In the genomic region with DNA sequence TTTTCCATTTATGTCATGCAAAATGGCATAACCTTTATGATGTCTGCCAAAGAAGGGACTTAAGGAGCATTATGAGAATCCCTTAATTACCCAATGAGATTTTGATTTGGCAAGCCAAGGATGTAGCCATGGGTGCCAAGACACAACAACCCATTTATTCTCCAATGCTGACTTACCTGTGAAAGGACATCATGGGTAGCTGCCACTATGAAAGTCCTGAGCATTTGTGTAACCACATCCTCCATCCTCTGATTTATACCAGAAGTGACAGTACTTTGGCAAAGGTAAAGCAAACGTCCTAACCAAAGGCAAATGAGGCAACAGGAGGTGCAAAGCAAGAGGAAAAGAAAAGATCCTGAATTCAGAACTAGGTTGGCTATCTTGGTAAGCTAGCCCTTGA, we compare ENCODE assay signal across 15 cellular contexts.
A peak's percentile ranks its signal among the peaks of the same experiment; 100 is the strongest.
DNase-seq lines count a peak whose midpoint lies in the region; ATAC-seq and TF ChIP-seq lines count a peak whose summit lies in the region.
"Had no signal": no experiment of that assay in that cellular context is flagged by ENCODE, and none has a peak within 500 bp of the region (broad histone marks: within the 10 kb centered on the region; RNA-seq: fewer than 3 reads in every experiment).

No MANE protein-coding gene starts in this region.

- no peak overlapping the region for H3K4me3 Mint-ChIP-seq in progenitor cell of endocrine pancreas (ENCODE audit: low read depth)
- H3K4me3 Mint-ChIP-seq: CD8-positive, alpha-beta T cell; GM23338; H9 had no signal

- no peaks in the 10 kb centered on the region for H3K27me3 Mint-ChIP-seq in progenitor cell of endocrine pancreas

- no peak overlapping the region for H3K27ac Mint-ChIP-seq in progenitor cell of endocrine pancreas
- H3K27ac Mint-ChIP-seq: CD8-positive, alpha-beta T cell; GM23338; H9 had no signal

- no peak for TF ChIP-seq EP300 in esophagus muscularis mucosa (IDR thresholded peaks at IDR 0.05)

- DNase-seq in NCI-H2029 (lab: John Stamatoyannopoulos, UW) = peak; percentile 38
- peak; percentile 96 for DNase-seq in cerebellar cortex (ENCODE audit: low spot score)
- no peak for DNase-seq in esophagus muscularis mucosa (ENCODE audit: extremely low spot score)
- no peak for DNase-seq in progenitor cell of endocrine pancreas (ENCODE audit: low spot score, unreplicated experiment)
- no peak for DNase-seq in iPS-NIHi11 (ENCODE audit: low spot score)
- DNase-seq: Caco-2; CD8-positive, alpha-beta T cell; DMS153; EL; GF-D8; H9 had no signal

- no peaks in the 10 kb centered on the region for H3K36me3 ChIP-seq in esophagus muscularis mucosa

- H3K9me3 Mint-ChIP-seq in progenitor cell of endocrine pancreas (ENCODE audit: low read depth) = no peaks in the 10 kb centered on the region
- H3K9me3 Mint-ChIP-seq: CD8-positive, alpha-beta T cell; H9 had no signal

- H3K9me3 ChIP-seq in esophagus muscularis mucosa = no peaks in the 10 kb centered on the region
- H3K9me3 ChIP-seq: Caco-2 had no signal

- peak overlapping the region; percentile 57 for H3K27ac ChIP-seq in 22Rv1
- H3K27ac ChIP-seq in esophagus muscularis mucosa (replicated peaks in 1 of 4) = no peak overlapping the region

- WGBS in esophagus muscularis mucosa = 43% methylated on average over 1 of the region's 1 CpG

- no peaks in the 10 kb centered on the region for H3K36me3 Mint-ChIP-seq in progenitor cell of endocrine pancreas (ENCODE audit: insufficient read depth)
- H3K36me3 Mint-ChIP-seq: CD8-positive, alpha-beta T cell had no signal

- H3K4me3 ChIP-seq in esophagus muscularis mucosa = no peak overlapping the region
- H3K4me3 ChIP-seq: GM23338 had no signal

- TF ChIP-seq POLR2A in esophagus muscularis mucosa (IDR thresholded peaks at IDR 0.05; ENCODE audit: low read depth) = no peak

- intact Hi-C loops in esophagus muscularis mucosa (cut with DNase I) = no loop called here

- H3K4me1 Mint-ChIP-seq in progenitor cell of endocrine pancreas (ENCODE audit: low read depth) = no peaks in the 10 kb centered on the region

- H3K4me1 ChIP-seq in esophagus muscularis mucosa = no peaks in the 10 kb centered on the region
- H3K4me1 ChIP-seq: Caco-2 had no signal

- ATAC-seq in esophagus mucosa = peak; percentile 61
- ATAC-seq: CD8-positive, alpha-beta T cell; GM23338; HCT116 had no signal

- H3K27me3 ChIP-seq in esophagus muscularis mucosa = no peaks in the 10 kb centered on the region

- no peak for TF ChIP-seq CTCF in 22Rv1 (IDR thresholded peaks at IDR 0.05)
- TF ChIP-seq CTCF in esophagus muscularis mucosa (IDR thresholded peaks at IDR 0.05) = no peak
- no peak for TF ChIP-seq CTCF in progenitor cell of endocrine pancreas (IDR thresholded peaks at IDR 0.05; ENCODE audit: unreplicated experiment)

Comparison
In these comparisons a context has a peak if more than half of its experiments do, and no peak if none do; other contexts are left out.
1. DNase-seq: peak in NCI-H2029 (single experiment) and cerebellar cortex (single experiment); none in esophagus muscularis mucosa (single experiment), progenitor cell of endocrine pancreas (single experiment) and iPS-NIHi11 (single experiment).